Comparison of ENCODE assay signal across 1 cellular context in the genomic region with DNA sequence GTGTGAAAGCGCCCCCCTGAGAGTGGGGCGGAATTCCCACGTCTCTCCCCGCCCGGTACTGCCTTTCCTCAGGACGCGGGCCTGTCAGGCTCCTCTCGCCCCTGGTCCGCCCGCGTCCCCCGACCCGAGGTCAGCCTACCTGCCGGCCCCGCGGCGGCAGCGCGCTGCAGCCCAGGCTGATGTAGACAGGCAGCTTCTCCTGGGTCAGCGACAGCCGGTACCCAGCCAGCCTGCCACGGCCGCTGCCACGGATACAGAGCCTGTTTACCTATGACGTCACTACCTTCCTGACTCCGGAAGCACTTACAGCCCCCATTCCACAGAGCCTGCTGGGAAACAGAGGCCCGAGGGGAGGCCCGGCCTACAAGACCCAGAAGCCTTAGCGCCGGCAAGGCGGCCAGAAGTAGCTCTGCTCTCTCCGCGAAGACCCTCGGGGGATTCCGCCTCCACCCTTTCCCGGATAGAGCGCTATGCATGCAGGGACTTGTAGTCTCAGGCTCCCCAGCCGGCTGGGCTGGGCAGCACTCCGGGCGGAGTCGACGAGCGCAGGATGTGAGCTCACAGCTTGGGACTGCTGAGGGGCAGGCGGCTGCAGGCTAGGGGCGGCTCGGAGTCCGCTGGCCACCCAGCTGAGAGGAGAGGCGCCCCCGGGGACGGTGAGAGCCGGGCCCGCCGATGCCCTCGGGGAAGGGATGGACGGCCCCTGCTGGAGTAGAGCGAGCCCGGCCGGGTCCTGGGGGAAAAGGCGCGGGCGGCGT.
TF ChIP-seq lines count a peak whose summit lies in the region.

Gene IFT20, minus strand, starts transcription at position 272 of the 758 bp plus-strand sequence. CDS start 3,487 bp downstream, outside the sequence.
A gene with protein sequence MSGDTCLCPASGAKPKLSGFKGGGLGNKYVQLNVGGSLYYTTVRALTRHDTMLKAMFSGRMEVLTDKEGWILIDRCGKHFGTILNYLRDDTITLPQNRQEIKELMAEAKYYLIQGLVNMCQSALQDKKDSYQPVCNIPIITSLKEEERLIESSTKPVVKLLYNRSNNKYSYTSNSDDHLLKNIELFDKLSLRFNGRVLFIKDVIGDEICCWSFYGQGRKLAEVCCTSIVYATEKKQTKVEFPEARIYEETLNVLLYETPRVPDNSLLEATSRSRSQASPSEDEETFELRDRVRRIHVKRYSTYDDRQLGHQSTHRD (plus strand): TSS at position 561 of the 758 bp plus-strand sequence. CDS start 3,761 bp downstream, outside the sequence.

TF ChIP-seq in HEK293, 187 proteins besides CTCF, POLR2A, EP300 and RAD21 (continued from another document and continues in another):
- TF ChIP-seq ZNF518A (tag by site-specific recombination; conservative IDR thresholded peaks at IDR 0.05; ENCODE audit: low read depth) = peak; percentile 96
- TF ChIP-seq ZNF184 (tag by site-specific recombination; IDR thresholded peaks at IDR 0.05) = no peak
- no peak for TF ChIP-seq ZNF677 (tag by site-specific recombination; IDR thresholded peaks at IDR 0.05)
- no peak for TF ChIP-seq ZNF10 (tag by site-specific recombination; IDR thresholded peaks at IDR 0.05)
- peak; percentile 98 for TF ChIP-seq YY2 (tag by site-specific recombination; IDR thresholded peaks at IDR 0.05)
- TF ChIP-seq, protein P1, sequence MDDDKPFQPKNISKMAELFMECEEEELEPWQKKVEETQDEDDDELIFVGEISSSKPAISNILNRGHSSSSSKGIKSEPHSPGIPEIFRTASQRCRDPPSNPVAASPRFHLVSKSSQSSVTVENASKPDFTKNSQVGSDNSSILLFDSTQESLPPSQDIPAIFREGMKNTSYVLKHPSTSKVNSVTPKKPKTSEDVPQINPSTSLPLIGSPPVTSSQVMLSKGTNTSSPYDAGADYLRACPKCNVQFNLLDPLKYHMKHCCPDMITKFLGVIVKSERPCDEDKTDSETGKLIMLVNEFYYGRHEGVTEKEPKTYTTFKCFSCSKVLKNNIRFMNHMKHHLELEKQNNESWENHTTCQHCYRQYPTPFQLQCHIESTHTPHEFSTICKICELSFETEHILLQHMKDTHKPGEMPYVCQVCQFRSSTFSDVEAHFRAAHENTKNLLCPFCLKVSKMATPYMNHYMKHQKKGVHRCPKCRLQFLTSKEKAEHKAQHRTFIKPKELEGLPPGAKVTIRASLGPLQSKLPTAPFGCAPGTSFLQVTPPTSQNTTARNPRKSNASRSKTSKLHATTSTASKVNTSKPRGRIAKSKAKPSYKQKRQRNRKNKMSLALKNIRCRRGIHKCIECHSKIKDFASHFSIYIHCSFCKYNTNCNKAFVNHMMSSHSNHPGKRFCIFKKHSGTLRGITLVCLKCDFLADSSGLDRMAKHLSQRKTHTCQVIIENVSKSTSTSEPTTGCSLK (tag by site-specific recombination; IDR thresholded peaks at IDR 0.05) = no peak
- peak; percentile 100 for TF ChIP-seq ZNF629 (tag by site-specific recombination; IDR thresholded peaks at IDR 0.05)
- TF ChIP-seq ZNF660 (tag by site-specific recombination; IDR thresholded peaks at IDR 0.05) = no peak; the same call in 1 of the 2 replicates
- TF ChIP-seq SALL2 (tag by site-specific recombination; IDR thresholded peaks at IDR 0.05; ENCODE audit: borderline replicate concordance) = no peak
- TF ChIP-seq, protein P2, sequence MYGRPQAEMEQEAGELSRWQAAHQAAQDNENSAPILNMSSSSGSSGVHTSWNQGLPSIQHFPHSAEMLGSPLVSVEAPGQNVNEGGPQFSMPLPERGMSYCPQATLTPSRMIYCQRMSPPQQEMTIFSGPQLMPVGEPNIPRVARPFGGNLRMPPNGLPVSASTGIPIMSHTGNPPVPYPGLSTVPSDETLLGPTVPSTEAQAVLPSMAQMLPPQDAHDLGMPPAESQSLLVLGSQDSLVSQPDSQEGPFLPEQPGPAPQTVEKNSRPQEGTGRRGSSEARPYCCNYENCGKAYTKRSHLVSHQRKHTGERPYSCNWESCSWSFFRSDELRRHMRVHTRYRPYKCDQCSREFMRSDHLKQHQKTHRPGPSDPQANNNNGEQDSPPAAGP (tag by site-specific recombination; IDR thresholded peaks at IDR 0.05) = peak; percentile 90
- no peak for TF ChIP-seq ZNF19 (tag by site-specific recombination; IDR thresholded peaks at IDR 0.05; ENCODE audit: low read depth)
- TF ChIP-seq ZNF146 (tag by site-specific recombination; IDR thresholded peaks at IDR 0.05) = no peak
- TF ChIP-seq SP2 (tag by site-specific recombination; IDR thresholded peaks at IDR 0.05) = peak; percentile 87
- TF ChIP-seq ZNF580 (tag by site-specific recombination; IDR thresholded peaks at IDR 0.05) = peak; percentile 56; the same call in 1 of the 2 replicates
- TF ChIP-seq, protein P3, sequence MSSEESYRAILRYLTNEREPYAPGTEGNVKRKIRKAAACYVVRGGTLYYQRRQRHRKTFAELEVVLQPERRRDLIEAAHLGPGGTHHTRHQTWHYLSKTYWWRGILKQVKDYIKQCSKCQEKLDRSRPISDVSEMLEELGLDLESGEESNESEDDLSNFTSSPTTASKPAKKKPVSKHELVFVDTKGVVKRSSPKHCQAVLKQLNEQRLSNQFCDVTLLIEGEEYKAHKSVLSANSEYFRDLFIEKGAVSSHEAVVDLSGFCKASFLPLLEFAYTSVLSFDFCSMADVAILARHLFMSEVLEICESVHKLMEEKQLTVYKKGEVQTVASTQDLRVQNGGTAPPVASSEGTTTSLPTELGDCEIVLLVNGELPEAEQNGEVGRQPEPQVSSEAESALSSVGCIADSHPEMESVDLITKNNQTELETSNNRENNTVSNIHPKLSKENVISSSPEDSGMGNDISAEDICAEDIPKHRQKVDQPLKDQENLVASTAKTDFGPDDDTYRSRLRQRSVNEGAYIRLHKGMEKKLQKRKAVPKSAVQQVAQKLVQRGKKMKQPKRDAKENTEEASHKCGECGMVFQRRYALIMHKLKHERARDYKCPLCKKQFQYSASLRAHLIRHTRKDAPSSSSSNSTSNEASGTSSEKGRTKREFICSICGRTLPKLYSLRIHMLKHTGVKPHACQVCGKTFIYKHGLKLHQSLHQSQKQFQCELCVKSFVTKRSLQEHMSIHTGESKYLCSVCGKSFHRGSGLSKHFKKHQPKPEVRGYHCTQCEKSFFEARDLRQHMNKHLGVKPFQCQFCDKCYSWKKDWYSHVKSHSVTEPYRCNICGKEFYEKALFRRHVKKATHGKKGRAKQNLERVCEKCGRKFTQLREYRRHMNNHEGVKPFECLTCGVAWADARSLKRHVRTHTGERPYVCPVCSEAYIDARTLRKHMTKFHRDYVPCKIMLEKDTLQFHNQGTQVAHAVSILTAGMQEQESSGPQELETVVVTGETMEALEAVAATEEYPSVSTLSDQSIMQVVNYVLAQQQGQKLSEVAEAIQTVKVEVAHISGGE (tag by site-specific recombination; conservative IDR thresholded peaks at IDR 0.05; ENCODE audit: low read depth) = peak; percentile 90
- TF ChIP-seq ZNF138 (tag by site-specific recombination; IDR thresholded peaks at IDR 0.05; ENCODE audit: borderline replicate concordance) = no peak
- no peak for TF ChIP-seq ZNF48 (tag by site-specific recombination; IDR thresholded peaks at IDR 0.05)
- peak; percentile 99 for TF ChIP-seq ZNF76 (tag by site-specific recombination; IDR thresholded peaks at IDR 0.05; ENCODE audit: borderline replicate concordance, low read depth)
- TF ChIP-seq BCL11B (tag by site-specific recombination; IDR thresholded peaks at IDR 0.05; ENCODE audit: low read depth) = no peak
- TF ChIP-seq ZNF792 (tag by site-specific recombination; IDR thresholded peaks at IDR 0.05) = 0 out of 2 replicates have a peak, but pooled peaks have one; percentile 60
- TF ChIP-seq, protein P4, sequence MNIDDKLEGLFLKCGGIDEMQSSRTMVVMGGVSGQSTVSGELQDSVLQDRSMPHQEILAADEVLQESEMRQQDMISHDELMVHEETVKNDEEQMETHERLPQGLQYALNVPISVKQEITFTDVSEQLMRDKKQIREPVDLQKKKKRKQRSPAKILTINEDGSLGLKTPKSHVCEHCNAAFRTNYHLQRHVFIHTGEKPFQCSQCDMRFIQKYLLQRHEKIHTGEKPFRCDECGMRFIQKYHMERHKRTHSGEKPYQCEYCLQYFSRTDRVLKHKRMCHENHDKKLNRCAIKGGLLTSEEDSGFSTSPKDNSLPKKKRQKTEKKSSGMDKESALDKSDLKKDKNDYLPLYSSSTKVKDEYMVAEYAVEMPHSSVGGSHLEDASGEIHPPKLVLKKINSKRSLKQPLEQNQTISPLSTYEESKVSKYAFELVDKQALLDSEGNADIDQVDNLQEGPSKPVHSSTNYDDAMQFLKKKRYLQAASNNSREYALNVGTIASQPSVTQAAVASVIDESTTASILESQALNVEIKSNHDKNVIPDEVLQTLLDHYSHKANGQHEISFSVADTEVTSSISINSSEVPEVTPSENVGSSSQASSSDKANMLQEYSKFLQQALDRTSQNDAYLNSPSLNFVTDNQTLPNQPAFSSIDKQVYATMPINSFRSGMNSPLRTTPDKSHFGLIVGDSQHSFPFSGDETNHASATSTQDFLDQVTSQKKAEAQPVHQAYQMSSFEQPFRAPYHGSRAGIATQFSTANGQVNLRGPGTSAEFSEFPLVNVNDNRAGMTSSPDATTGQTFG (tag by site-specific recombination; IDR thresholded peaks at IDR 0.05; ENCODE audit: borderline replicate concordance) = 0 out of 2 replicates have a peak, but pooled peaks have one; percentile 61
- TF ChIP-seq ZBTB1 (tag by site-specific recombination; IDR thresholded peaks at IDR 0.05) = no peak
- peak; percentile 100 for TF ChIP-seq ATF2 (tag by site-specific recombination; IDR thresholded peaks at IDR 0.05; ENCODE audit: low read depth)
- peak; percentile 65 for TF ChIP-seq ZXDB (tag by site-specific recombination; IDR thresholded peaks at IDR 0.05)
- no peak for TF ChIP-seq SETDB1 (IDR thresholded peaks at IDR 0.05; ENCODE audit: insufficient read length, low read length)
- peak; percentile 87 for TF ChIP-seq ZBTB8A (tag by site-specific recombination; IDR thresholded peaks at IDR 0.05)
- peak; percentile 83 for TF ChIP-seq YY1 (tag by site-specific recombination; IDR thresholded peaks at IDR 0.05)
- TF ChIP-seq GLI2 (tag by site-specific recombination; IDR thresholded peaks at IDR 0.05; ENCODE audit: borderline replicate concordance, low read depth) = no peak
- no peak for TF ChIP-seq ZNF521 (tag by site-specific recombination; IDR thresholded peaks at IDR 0.05)
- TF ChIP-seq KLF16 (tag by site-specific recombination; IDR thresholded peaks at IDR 0.05) = peak; percentile 92
- no peak for TF ChIP-seq ZNF341 (tag by site-specific recombination; IDR thresholded peaks at IDR 0.05; ENCODE audit: low read depth)
- TF ChIP-seq ZNF394 (tag by site-specific recombination; IDR thresholded peaks at IDR 0.05; ENCODE audit: borderline replicate concordance) = peak; percentile 87
- TF ChIP-seq OSR2 (tag by site-specific recombination; IDR thresholded peaks at IDR 0.05) = no peak
- TF ChIP-seq, protein P5, sequence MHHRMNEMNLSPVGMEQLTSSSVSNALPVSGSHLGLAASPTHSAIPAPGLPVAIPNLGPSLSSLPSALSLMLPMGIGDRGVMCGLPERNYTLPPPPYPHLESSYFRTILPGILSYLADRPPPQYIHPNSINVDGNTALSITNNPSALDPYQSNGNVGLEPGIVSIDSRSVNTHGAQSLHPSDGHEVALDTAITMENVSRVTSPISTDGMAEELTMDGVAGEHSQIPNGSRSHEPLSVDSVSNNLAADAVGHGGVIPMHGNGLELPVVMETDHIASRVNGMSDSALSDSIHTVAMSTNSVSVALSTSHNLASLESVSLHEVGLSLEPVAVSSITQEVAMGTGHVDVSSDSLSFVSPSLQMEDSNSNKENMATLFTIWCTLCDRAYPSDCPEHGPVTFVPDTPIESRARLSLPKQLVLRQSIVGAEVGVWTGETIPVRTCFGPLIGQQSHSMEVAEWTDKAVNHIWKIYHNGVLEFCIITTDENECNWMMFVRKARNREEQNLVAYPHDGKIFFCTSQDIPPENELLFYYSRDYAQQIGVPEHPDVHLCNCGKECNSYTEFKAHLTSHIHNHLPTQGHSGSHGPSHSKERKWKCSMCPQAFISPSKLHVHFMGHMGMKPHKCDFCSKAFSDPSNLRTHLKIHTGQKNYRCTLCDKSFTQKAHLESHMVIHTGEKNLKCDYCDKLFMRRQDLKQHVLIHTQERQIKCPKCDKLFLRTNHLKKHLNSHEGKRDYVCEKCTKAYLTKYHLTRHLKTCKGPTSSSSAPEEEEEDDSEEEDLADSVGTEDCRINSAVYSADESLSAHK (tag by site-specific recombination; IDR thresholded peaks at IDR 0.05) = no peak
